11 cellular contexts compared by ENCODE assay signal in genomic region chr18:68991281-68991680, GRCh38.
DNase-seq lines count a peak whose midpoint lies in the region; ATAC-seq and TF ChIP-seq lines count a peak whose summit lies in the region.
"Had no signal": no experiment of that assay in that cellular context is flagged by ENCODE, and none has a peak within 500 bp of the region (broad histone marks: within the 10 kb centered on the region; RNA-seq: fewer than 3 reads in every experiment).

No MANE protein-coding gene starts in this region.

- no peak for TF ChIP-seq POLR2A in adrenal gland (IDR thresholded peaks at IDR 0.05)

- H4K20me1 ChIP-seq in MM.1S (ENCODE audit: insufficient read depth, low read length): no peaks in the 10 kb centered on the region

- no peak overlapping the region for H3K9ac ChIP-seq in MM.1S (ENCODE audit: low read length)

- H3K27me3 ChIP-seq in MM.1S (replicated peaks; ENCODE audit: insufficient read depth, low read length): no peaks in the 10 kb centered on the region
- no peaks in the 10 kb centered on the region for H3K27me3 ChIP-seq in adrenal gland

- H2AFZ ChIP-seq in MM.1S (ENCODE audit: low read length): no peak overlapping the region

- no peak overlapping the region for H3K4me3 ChIP-seq in MM.1S (ENCODE audit: low read length)
- no peak overlapping the region for H3K4me3 ChIP-seq in adrenal gland
- H3K4me3 ChIP-seq: skin epidermis had no signal

- H3K9me2 ChIP-seq in MM.1S (replicated peaks; ENCODE audit: insufficient read depth, low read length): no peaks in the 10 kb centered on the region

- H3K36me3 ChIP-seq in MM.1S (replicated peaks; ENCODE audit: insufficient read depth, low read length): no peaks in the 10 kb centered on the region
- H3K36me3 ChIP-seq in adrenal gland (replicated peaks in 1 of 2): no peaks in the 10 kb centered on the region

- no peaks in the 10 kb centered on the region; the same call in 1 of the 2 replicates for H3F3A ChIP-seq in MM.1S (ENCODE audit: insufficient read depth, low read length)

- H3K9me3 ChIP-seq in MM.1S (replicated peaks; ENCODE audit: insufficient read depth, low read length) (no peaks in the 10 kb centered on the region), adrenal gland (replicated peaks in 1 of 3) (no peaks in the 10 kb centered on the region)

- H3K4me1 ChIP-seq in MM.1S (ENCODE audit: low read length) (peaks cover 4% of the 10 kb centered on the region; the same call in 1 of the 2 replicates), adrenal gland (replicated peaks in 1 of 2) (no peaks in the 10 kb centered on the region)

- H3K4me2 ChIP-seq in MM.1S (ENCODE audit: low read depth, low read length): no peak overlapping the region

- TF ChIP-seq CTCF in MM.1S (IDR thresholded peaks at IDR 0.05; ENCODE audit: low read length) (no peak), adrenal gland (IDR thresholded peaks at IDR 0.05) (no peak)

- H3K27ac ChIP-seq in MM.1S (ENCODE audit: low read length): no peak overlapping the region
- no peak overlapping the region for H3K27ac ChIP-seq in adrenal gland
- H3K27ac ChIP-seq: skin epidermis had no signal

- DNase-seq in GM04503 (ENCODE audit: low read depth): peak; percentile 0
- peak; percentile 76 for DNase-seq in LHCN-M2 (ENCODE audit: low read depth)
- peak; percentile 44 for DNase-seq in inferior parietal cortex (ENCODE audit: extremely low spot score)
- DNase-seq in activated CD8-positive, alpha-beta memory T cell treated with anti-CD3 and anti-CD28 coated beads for 24 hours: no peak
- no peak for DNase-seq in NCI-H1436 (lab: John Stamatoyannopoulos, UW)
- DNase-seq in MM.1S: no peak
- no peak for DNase-seq in adrenal gland
- DNase-seq: CD8-positive, alpha-beta memory T cell; NCI-H69 had no signal

- peak; percentile 62 for ATAC-seq in GM21526 (IDR thresholded peaks at IDR 0.05; ENCODE audit: low FRiP score, unreplicated experiment)

- no peaks in the 10 kb centered on the region for H3K79me2 ChIP-seq in MM.1S (ENCODE audit: low read length)

- intact Hi-C loops in adrenal gland (cut with DNase I): no loop called here

Comparison
In these comparisons a context has a peak if more than half of its experiments do, and no peak if none do; other contexts are left out.
1. DNase-seq: peak in GM04503 (single experiment), LHCN-M2 (single experiment) and inferior parietal cortex (single experiment); none in activated CD8-positive, alpha-beta memory T cell treated with anti-CD3 and anti-CD28 coated beads for 24 hours (single experiment), NCI-H1436 (single experiment), MM.1S (single experiment) and adrenal gland (0 of 7).